8 cellular contexts compared by ENCODE assay signal in the genomic region with DNA sequence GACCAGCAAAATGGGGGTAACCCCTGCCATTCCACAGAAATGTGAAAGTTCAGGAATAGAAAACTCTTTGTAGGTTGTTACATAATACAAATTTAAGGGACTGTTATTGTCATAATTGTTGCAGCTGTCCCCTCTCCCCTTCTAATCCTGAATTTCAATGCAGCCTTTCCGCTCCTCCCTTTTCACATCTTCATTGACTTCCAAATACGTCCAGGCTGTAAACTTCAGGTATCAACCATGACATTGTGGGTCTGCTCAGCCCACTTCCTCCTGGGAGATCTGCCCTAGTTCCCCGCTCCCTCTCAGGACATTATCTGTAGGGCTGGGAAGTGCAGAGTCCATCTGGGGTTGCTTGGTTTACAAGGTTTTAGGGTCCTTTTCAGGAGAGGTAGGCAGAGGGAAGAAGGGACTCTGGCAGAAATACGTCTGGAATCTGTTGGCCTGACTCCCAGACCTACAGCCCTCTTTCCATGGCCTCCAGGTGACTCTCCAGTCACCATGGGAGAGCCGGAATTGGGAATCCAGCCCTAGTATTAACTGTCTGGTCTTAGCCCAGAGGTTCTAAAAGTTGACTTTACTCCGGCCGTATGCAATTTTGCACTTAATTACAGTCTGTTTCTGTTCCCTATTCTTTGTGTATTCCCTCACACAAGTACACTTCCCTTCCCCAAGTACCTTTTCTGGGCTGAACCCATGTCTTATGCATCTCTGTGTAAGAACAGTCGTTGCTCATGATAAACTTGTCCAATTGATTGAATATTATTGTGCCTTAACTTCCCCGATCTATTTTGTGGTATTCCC. TPM values are rescaled to one million over a fixed set of nuclear protein-coding genes. Genes with fewer than 3 reads are reported as not detected.
DNase-seq lines count a peak whose midpoint lies in the region; ATAC-seq and TF ChIP-seq lines count a peak whose summit lies in the region.

No MANE protein-coding gene starts in this region.

- 59% methylated on average over 9 of the region's 9 CpGs for WGBS in urinary bladder

- TF ChIP-seq CTCF in left ventricle myocardium inferior (IDR thresholded peaks at IDR 0.05; ENCODE audit: borderline replicate concordance) = no peak

- H3K27ac ChIP-seq in left ventricle myocardium inferior (replicated peaks) (no peak overlapping the region), urinary bladder (ENCODE audit: low read depth) (peak overlapping the region; percentile 64)

- CTCF ChIA-PET in activated CD4-positive, alpha-beta memory T cell treated with anti-CD3 and anti-CD28 coated beads for 36 hours (lab: Charles Lee) = interaction anchor here (7.8 kb wide), 1 partner anchor 13 kb away, joined by 143 read pairs; no protein-coding TSS in a partner anchor
- CTCF ChIA-PET in HEK293T (lab: Yijun Ruan, JAX) = no interaction called here

- peaks cover 20% of the 10 kb centered on the region for H3K4me1 ChIP-seq in left ventricle myocardium inferior
- no peaks in the 10 kb centered on the region for H3K4me1 ChIP-seq in urinary bladder (ENCODE audit: insufficient read depth)

- no peaks in the 10 kb centered on the region for H3K36me3 ChIP-seq in left ventricle myocardium inferior
- H3K36me3 ChIP-seq in urinary bladder (ENCODE audit: insufficient read depth) = no peaks in the 10 kb centered on the region

- no peaks in the 10 kb centered on the region for H3K9me3 ChIP-seq in left ventricle myocardium inferior (replicated peaks)

- H3K4me3 ChIP-seq in left ventricle myocardium inferior (peak overlapping the region; percentile 77), urinary bladder (ENCODE audit: low read depth, low read length) (peak overlapping the region; percentile 79)

- H3K9me3 Mint-ChIP-seq in activated CD4-positive, alpha-beta memory T cell treated with anti-CD3 and anti-CD28 coated beads for 36 hours = no peaks in the 10 kb centered on the region
- H3K9me3 Mint-ChIP-seq in memory B cell = no peaks in the 10 kb centered on the region

- no peak for DNase-seq in left ventricle myocardium inferior
- DNase-seq in Right ventricle myocardium superior = no peak
- no peak for DNase-seq in activated CD4-positive, alpha-beta memory T cell treated with anti-CD3 and anti-CD28 coated beads for 36 hours
- no peak for DNase-seq in memory B cell (ENCODE audit: low spot score in 2 of 2)
- no peak for DNase-seq in HEK293T (ENCODE audit: extremely low spot score)

- peak overlapping the region; percentile 67 for H3K4me3 Mint-ChIP-seq in activated CD4-positive, alpha-beta memory T cell treated with anti-CD3 and anti-CD28 coated beads for 36 hours
- H3K4me3 Mint-ChIP-seq in memory B cell = peak overlapping the region; percentile 86

- peaks cover 38% of the 10 kb centered on the region for H3K4me1 Mint-ChIP-seq in activated CD4-positive, alpha-beta memory T cell treated with anti-CD3 and anti-CD28 coated beads for 36 hours (ENCODE audit: low read depth)
- H3K4me1 Mint-ChIP-seq in memory B cell = peaks cover 45% of the 10 kb centered on the region

- intact Hi-C loops in left ventricle myocardium inferior (cut with micrococcal nuclease) = no loop called here
- intact Hi-C loops in Right ventricle myocardium superior (cut with DNase I) = no loop called here
- intact Hi-C loops in activated CD4-positive, alpha-beta memory T cell treated with anti-CD3 and anti-CD28 coated beads for 36 hours (cut with micrococcal nuclease) = loop anchor here (1.0 to 10.0 kb wide), 6 partner anchors 10 to 552 kb away; a partner anchor contains a TSS

- peaks cover 5% of the 10 kb centered on the region for H3K36me3 Mint-ChIP-seq in activated CD4-positive, alpha-beta memory T cell treated with anti-CD3 and anti-CD28 coated beads for 36 hours
- peaks cover 2% of the 10 kb centered on the region for H3K36me3 Mint-ChIP-seq in memory B cell

- peaks cover 59% of the 10 kb centered on the region for H3K27me3 ChIP-seq in left ventricle myocardium inferior (ENCODE audit: low read depth)

- POLR2A ChIA-PET in activated CD4-positive, alpha-beta memory T cell treated with anti-CD3 and anti-CD28 coated beads for 36 hours (lab: Charles Lee) = no interaction called here
- POLR2A ChIA-PET in HEK293T (lab: Yijun Ruan, JAX) = no interaction called here

- H3K27me3 Mint-ChIP-seq in activated CD4-positive, alpha-beta memory T cell treated with anti-CD3 and anti-CD28 coated beads for 36 hours = no peaks in the 10 kb centered on the region
- H3K27me3 Mint-ChIP-seq in memory B cell = no peaks in the 10 kb centered on the region

- H3K27ac Mint-ChIP-seq in activated CD4-positive, alpha-beta memory T cell treated with anti-CD3 and anti-CD28 coated beads for 36 hours = peak overlapping the region; percentile 79
- H3K27ac Mint-ChIP-seq in memory B cell = peak overlapping the region; percentile 86

- no peak for ATAC-seq in Right ventricle myocardium superior (ENCODE audit: poor library complexity)
- peak; percentile 9 for ATAC-seq in memory B cell (ENCODE audit: low read depth)
- ATAC-seq in GM19463 (IDR thresholded peaks at IDR 0.05; ENCODE audit: unreplicated experiment) = no peak
- no peak for ATAC-seq in GM21786 (IDR thresholded peaks at IDR 0.05; ENCODE audit: unreplicated experiment)

TF ChIP-seq in HEK293T, 16 proteins besides CTCF, POLR2A, EP300 and RAD21:
- TF ChIP-seq TARDBP (IDR thresholded peaks at IDR 0.05) (no peak), ELF4 (IDR thresholded peaks at IDR 0.05) (no peak), SP1 (IDR thresholded peaks at IDR 0.05) (no peak), LEF1 (IDR thresholded peaks at IDR 0.05; ENCODE audit: borderline replicate concordance) (no peak), SUZ12 (IDR thresholded peaks at IDR 0.05) (no peak), FOXM1 (IDR thresholded peaks at IDR 0.05; ENCODE audit: borderline replicate concordance) (no peak), HDGF (IDR thresholded peaks at IDR 0.05; ENCODE audit: borderline replicate concordance) (no peak), FOXA1 (IDR thresholded peaks at IDR 0.05) (no peak), ARNT (IDR thresholded peaks at IDR 0.05) (no peak), FOXK2 (IDR thresholded peaks at IDR 0.05) (no peak), BHLHE40 (IDR thresholded peaks at IDR 0.05; ENCODE audit: borderline replicate concordance) (no peak), CTBP1 (IDR thresholded peaks at IDR 0.05; ENCODE audit: borderline replicate concordance) (no peak)
- TF ChIP-seq, protein P1, sequence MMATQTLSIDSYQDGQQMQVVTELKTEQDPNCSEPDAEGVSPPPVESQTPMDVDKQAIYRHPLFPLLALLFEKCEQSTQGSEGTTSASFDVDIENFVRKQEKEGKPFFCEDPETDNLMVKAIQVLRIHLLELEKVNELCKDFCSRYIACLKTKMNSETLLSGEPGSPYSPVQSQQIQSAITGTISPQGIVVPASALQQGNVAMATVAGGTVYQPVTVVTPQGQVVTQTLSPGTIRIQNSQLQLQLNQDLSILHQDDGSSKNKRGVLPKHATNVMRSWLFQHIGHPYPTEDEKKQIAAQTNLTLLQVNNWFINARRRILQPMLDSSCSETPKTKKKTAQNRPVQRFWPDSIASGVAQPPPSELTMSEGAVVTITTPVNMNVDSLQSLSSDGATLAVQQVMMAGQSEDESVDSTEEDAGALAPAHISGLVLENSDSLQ (IDR thresholded peaks at IDR 0.05) = no peak

RNA-seq across cellular contexts. Expression of a gene that starts 4.7 kb away (rescaled TPM):
- 1.8 TPM for total RNA-seq in left ventricle myocardium inferior
- total RNA-seq in Right ventricle myocardium superior = 3.0 TPM
- total RNA-seq in activated CD4-positive, alpha-beta memory T cell treated with anti-CD3 and anti-CD28 coated beads for 36 hours = 100 to 1,000 TPM; 156 to 157 TPM
- 23.9 TPM for total RNA-seq in urinary bladder
- polyA plus RNA-seq in urinary bladder = 14.4 TPM

RNA-seq across cellular contexts. Expression of a gene that starts 22.4 kb away (rescaled TPM):
- total RNA-seq in left ventricle myocardium inferior (1.1 TPM), Right ventricle myocardium superior (3.7 TPM), urinary bladder (0.26 TPM)
- total RNA-seq in activated CD4-positive, alpha-beta memory T cell treated with anti-CD3 and anti-CD28 coated beads for 36 hours = 1 to 10 TPM; 2.2 to 2.8 TPM
- polyA plus RNA-seq in urinary bladder = 4.9 TPM
